17 cellular contexts compared by ENCODE assay signal in the genomic region with DNA sequence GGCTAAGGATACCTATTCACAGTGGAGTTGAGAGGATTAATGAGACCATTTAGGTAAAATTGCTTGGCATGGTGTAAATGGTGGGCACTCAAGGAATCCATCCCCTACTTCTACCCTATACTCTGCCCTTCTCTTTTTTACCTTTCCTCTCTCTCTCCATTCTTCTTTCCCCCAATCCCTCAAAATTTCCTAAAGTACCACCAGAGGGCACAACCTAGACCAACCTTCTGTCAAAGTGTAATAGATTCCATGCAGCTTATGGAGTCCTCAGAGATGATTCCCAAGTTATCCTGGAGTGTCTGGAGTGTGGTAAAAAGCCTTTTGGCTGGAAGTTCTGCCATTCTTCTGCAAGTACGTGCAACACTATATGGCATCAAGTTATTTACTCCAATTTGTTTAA. TPM values are rescaled to one million over a fixed set of nuclear protein-coding genes. Genes with fewer than 3 reads are reported as not detected.
DNase-seq lines count a peak whose midpoint lies in the region; FAIRE-seq and TF ChIP-seq lines count a peak whose summit lies in the region.
"Had no signal": no experiment of that assay in that cellular context is flagged by ENCODE, and none has a peak within 500 bp of the region (broad histone marks: within the 10 kb centered on the region; RNA-seq: fewer than 3 reads in every experiment).

No MANE protein-coding gene starts in this region.

- no peaks in the 10 kb centered on the region for H3K36me3 Mint-ChIP-seq in MCF 10A (ENCODE audit: insufficient read depth, unreplicated experiment)

- no peak overlapping the region for H3K27ac ChIP-seq in breast epithelium
- no peak overlapping the region for H3K27ac ChIP-seq in hepatocyte
- H3K27ac ChIP-seq: esophagus muscularis mucosa, ovary, transverse colon had no signal

- H3K9me3 ChIP-seq in breast epithelium (no peaks in the 10 kb centered on the region), hepatocyte (ENCODE audit: low read depth) (no peaks in the 10 kb centered on the region)
- H3K9me3 ChIP-seq: esophagus muscularis mucosa, ovary, transverse colon had no signal

- H3K4me1 Mint-ChIP-seq in MCF 10A (ENCODE audit: insufficient read depth, unreplicated experiment) = peaks cover 2% of the 10 kb centered on the region
- H3K4me1 Mint-ChIP-seq: activated naive CD8-positive, alpha-beta T cell treated with anti-CD3 and anti-CD28 coated beads, Interleukin-2, amount 10 ng/mL, durations not matched to agents 7 days and 5 days had no signal

- H3K36me3 ChIP-seq in breast epithelium (no peaks in the 10 kb centered on the region), hepatocyte (replicated peaks; ENCODE audit: insufficient read depth, low read depth) (no peaks in the 10 kb centered on the region)
- H3K36me3 ChIP-seq: esophagus muscularis mucosa, ovary, transverse colon had no signal

- H3K27me3 Mint-ChIP-seq in MCF 10A (ENCODE audit: insufficient read depth, unreplicated experiment) = no peaks in the 10 kb centered on the region

- H3K9me3 Mint-ChIP-seq in MCF 10A (ENCODE audit: unreplicated experiment) = no peaks in the 10 kb centered on the region
- H3K9me3 Mint-ChIP-seq: activated naive CD8-positive, alpha-beta T cell treated with anti-CD3 and anti-CD28 coated beads, Interleukin-2, amount 10 ng/mL, durations not matched to agents 7 days and 5 days had no signal

- CTCF ChIA-PET in MCF 10A (lab: Yijun Ruan, JAX) = no interaction called here

- no TSS peak for BruUV-seq in MCF 10A (replicated peaks; lab: Mats Ljungman, UMichigan)

- H3K4me2 ChIP-seq in hepatocyte = no peak overlapping the region

- FAIRE-seq in urothelium cell line (lab: Jason Lieb, UNC) = no peak

- 75% methylated on average over 1 of the region's 1 CpG for WGBS in hepatocyte (ENCODE audit: low lambda C conversion rate, missing lambda C conversion rate)

- H3K4me1 ChIP-seq in breast epithelium (no peaks in the 10 kb centered on the region), hepatocyte (ENCODE audit: insufficient read depth) (no peaks in the 10 kb centered on the region)
- H3K4me1 ChIP-seq: esophagus muscularis mucosa, transverse colon had no signal

- H3K79me2 ChIP-seq in hepatocyte = no peaks in the 10 kb centered on the region

- H3K4me3 Mint-ChIP-seq in MCF 10A (ENCODE audit: unreplicated experiment) = no peak overlapping the region
- H3K4me3 Mint-ChIP-seq: activated naive CD8-positive, alpha-beta T cell treated with anti-CD3 and anti-CD28 coated beads, Interleukin-2, amount 10 ng/mL, durations not matched to agents 7 days and 5 days had no signal

- no peak overlapping the region for H2AFZ ChIP-seq in hepatocyte

- H4K20me1 ChIP-seq in hepatocyte (ENCODE audit: insufficient read depth, poor library complexity, severe bottlenecking) = no peaks in the 10 kb centered on the region

- no peaks in the 10 kb centered on the region for H3K27me3 ChIP-seq in breast epithelium
- no peaks in the 10 kb centered on the region for H3K27me3 ChIP-seq in hepatocyte
- H3K27me3 ChIP-seq: esophagus muscularis mucosa, ovary, transverse colon had no signal

- DNase-seq in MCF 10A (ENCODE audit: unreplicated experiment) (peak; percentile 17), breast epithelium (ENCODE audit: low spot score in 2 of 2) (no peak), SK-MEL-5 (ENCODE audit: low read depth, low spot score) (peak; percentile 56), hepatocyte (ENCODE audit: low spot score) (no peak), urothelium cell line (ENCODE audit: low spot score) (peak; percentile 12), SW480 (ENCODE audit: low spot score) (no peak), RKO (ENCODE audit: low spot score) (no peak)
- no peak for DNase-seq in stimulated activated CD4-positive, alpha-beta T cell treated with anti-CD3 and anti-CD28 coated beads, Interleukin-2, amount 100 ng/mL, for 48 hours
- DNase-seq: activated CD4-positive, alpha-beta T cell treated with anti-CD3 and anti-CD28 coated beads for 1 hour; activated naive CD8-positive, alpha-beta T cell treated with anti-CD3 and anti-CD28 coated beads, Interleukin-2, amount 10 ng/mL, durations not matched to agents 7 days and 5 days; DND-41; Karpas-422; NCI-H1930; ovary; transverse colon had no signal

- H3K27ac Mint-ChIP-seq in MCF 10A (ENCODE audit: low read depth, unreplicated experiment) = no peak overlapping the region
- H3K27ac Mint-ChIP-seq: activated naive CD8-positive, alpha-beta T cell treated with anti-CD3 and anti-CD28 coated beads, Interleukin-2, amount 10 ng/mL, durations not matched to agents 7 days and 5 days had no signal

- intact Hi-C loops in MCF 10A (cut with micrococcal nuclease) = loop anchor here (1.0 to 2.0 kb wide), 2 partner anchors 30 to 253 kb away; no protein-coding TSS in a partner anchor
- intact Hi-C loops in breast epithelium (cut with DNase I; ENCODE audit: low total_unique reads) = no loop called here

- POLR2A ChIA-PET in MCF 10A (lab: Yijun Ruan, JAX) = no interaction called here

- TF ChIP-seq CTCF in MCF 10A (IDR thresholded peaks at IDR 0.05; ENCODE audit: unreplicated experiment) (no peak), breast epithelium (IDR thresholded peaks at IDR 0.05) (no peak), hepatocyte (IDR thresholded peaks at IDR 0.05; ENCODE audit: poor library complexity) (peak; percentile 16)

- in situ Hi-C loops in SK-MEL-5 (cut with HindIII; ENCODE audit: low pct_unique_long_range_greater_than_20kb, low sequenced_read_pairs) = no loop called here

- H3K4me3 ChIP-seq in breast epithelium (no peak overlapping the region), hepatocyte (no peak overlapping the region)
- H3K4me3 ChIP-seq: esophagus muscularis mucosa, ovary, transverse colon had no signal

- TF ChIP-seq POLR2A in breast epithelium (IDR thresholded peaks at IDR 0.05) = no peak

- no peaks in the 10 kb centered on the region for H3K9me2 ChIP-seq in hepatocyte (replicated peaks; ENCODE audit: insufficient read depth)

RNA-seq across cellular contexts. Expression of gene CCDC195, which starts 33.0 kb away (rescaled TPM):
- total RNA-seq in MCF 10A (2022) (not detected in 2 replicates), breast epithelium (not detected), hepatocyte (not detected in 2 replicates)
- total RNA-seq in SK-MEL-5 (2014; rRNA removed; shearing (Covaris generic)) = not detected in 2 replicates
- polyA plus RNA-seq in SK-MEL-5 (2015; cell fraction: cytosol; rRNA removed) = not detected in 2 replicates
- polyA plus RNA-seq in SK-MEL-5 (2015; cell fraction: nucleus; rRNA removed) = 0.54 TPM in 1 of 2 replicates, not detected in the other
- not detected in 2 replicates for polyA plus RNA-seq in hepatocyte
- total RNA-seq: activated naive CD8-positive, alpha-beta T cell treated with anti-CD3 and anti-CD28 coated beads, Interleukin-2, amount 10 ng/mL, durations not matched to agents 7 days and 5 days; esophagus muscularis mucosa; mononuclear cell; ovary; transverse colon had no signal
- polyA plus RNA-seq: ovary had no signal

Comparison
In these comparisons a context has a peak if more than half of its experiments do, and no peak if none do; other contexts are left out.
1. DNase-seq: peak in MCF 10A (single experiment), SK-MEL-5 (single experiment) and urothelium cell line (single experiment); none in breast epithelium (0 of 2), hepatocyte (single experiment), SW480 (single experiment), stimulated activated CD4-positive, alpha-beta T cell treated with anti-CD3 and anti-CD28 coated beads, Interleukin-2, amount 100 ng/mL, for 48 hours (0 of 2) and RKO (single experiment).